Comparison of ENCODE assay signal across 10 cellular contexts in genomic region chrX:125288343-125288742, GRCh38. TPM values are rescaled to one million over a fixed set of nuclear protein-coding genes. Genes with fewer than 3 reads are reported as not detected.
"Had no signal": no experiment of that assay in that cellular context is flagged by ENCODE, and none has a peak within 500 bp of the region (broad histone marks: within the 10 kb centered on the region; RNA-seq: fewer than 3 reads in every experiment).

No MANE protein-coding gene starts in this region.

- DNase-seq: GM23248, GOT3, H7, HFFc6, KBM-7 had no signal

- H3K36me3 Mint-ChIP-seq: IgD-negative memory B cell had no signal

- H3K4me3 ChIP-seq: GM23248, HAP-1 had no signal

- H3K9me3 Mint-ChIP-seq: IgD-negative memory B cell had no signal

- H3K27me3 Mint-ChIP-seq: IgD-negative memory B cell had no signal

- H2AFZ ChIP-seq: GM23248 had no signal

- H3K27ac ChIP-seq: GM23248 had no signal

- ATAC-seq: HCT116 had no signal

- FAIRE-seq: HTR-8/SVneo had no signal

- H3K9me3 ChIP-seq: HAP-1 had no signal

- H3K4me3 Mint-ChIP-seq: HFFc6, IgD-negative memory B cell had no signal

- H3K4me1 ChIP-seq: HAP-1 had no signal

- H3K9ac ChIP-seq: GM23248 had no signal

- H3K27ac Mint-ChIP-seq: HFFc6, IgD-negative memory B cell had no signal

- H3K36me3 ChIP-seq: HAP-1 had no signal

- H3K4me1 Mint-ChIP-seq: IgD-negative memory B cell had no signal

RNA-seq across cellular contexts. Expression of gene TEX13C, which starts 31.3 kb away (rescaled TPM):
- total RNA-seq: GM23248, HFFc6, HT-29 had no signal
- polyA plus RNA-seq: GM23248, IgD-negative memory B cell had no signal
